8 cellular contexts compared by ENCODE assay signal in the genomic region with DNA sequence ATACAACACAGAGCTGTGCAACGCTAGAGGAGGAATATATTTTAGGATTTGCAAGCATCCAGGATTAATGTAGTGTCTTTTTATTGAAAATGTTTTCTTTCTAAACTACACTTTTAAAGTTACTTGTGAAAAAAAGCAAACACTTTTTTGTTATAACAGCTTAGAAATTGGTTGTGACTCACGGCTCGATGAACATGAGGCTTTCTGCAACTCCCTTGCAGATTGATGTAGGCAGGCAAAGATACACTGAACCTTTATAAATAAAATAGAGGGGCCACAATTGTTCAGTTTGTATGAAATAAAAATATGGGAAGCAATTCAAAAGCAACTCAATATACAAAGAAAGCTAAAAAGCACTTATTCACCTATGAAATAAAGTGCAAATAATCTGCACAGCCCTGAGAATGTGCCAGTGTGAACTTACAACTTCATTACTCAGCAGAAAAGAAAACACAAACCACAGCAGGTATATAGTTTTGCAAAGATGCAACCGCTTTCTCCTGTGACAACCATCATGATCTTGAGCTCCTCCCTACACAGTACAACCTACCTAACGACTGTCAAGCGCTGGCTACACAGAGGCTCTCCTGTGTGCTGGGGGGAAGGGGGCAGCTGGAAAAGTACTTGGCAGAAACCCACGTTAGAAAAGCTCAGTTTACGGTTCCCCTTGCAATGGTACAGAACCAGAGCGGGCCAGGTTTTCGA. TPM values are rescaled to one million over a fixed set of nuclear protein-coding genes. Genes with fewer than 3 reads are reported as not detected.
DNase-seq lines count a peak whose midpoint lies in the region; ATAC-seq and TF ChIP-seq lines count a peak whose summit lies in the region.

No MANE protein-coding gene starts in this region.

- H3K36me3 ChIP-seq in CD4-positive, alpha-beta memory T cell (ENCODE audit: insufficient read depth, low read length): peaks cover 27% of the 10 kb centered on the region
- H3K36me3 ChIP-seq in HEK293 (ENCODE audit: control insufficient read depth in 2 of 2, insufficient read depth in 1 of 2, low read length in 2 of 2) (peaks cover 20 to 43% of the 10 kb centered on the region in 2 experiments), esophagus muscularis mucosa (peaks cover 26 to 46% (median 44%) of the 10 kb centered on the region in 4 donors), neuron (ENCODE audit: insufficient read depth, low read length) (peaks cover 43% of the 10 kb centered on the region)

- no peak for TF ChIP-seq EP300 in esophagus muscularis mucosa (IDR thresholded peaks at IDR 0.05)

- H3K4me3 Mint-ChIP-seq in CD4-positive, alpha-beta memory T cell: peak overlapping the region; percentile 86 to 96 (median 90)

- peak overlapping the region; percentile 24 for H2AFZ ChIP-seq in neuron (ENCODE audit: low read depth, low read length)

- TF ChIP-seq CTCF in HEK293 (tag by site-specific recombination; IDR thresholded peaks at IDR 0.05) (no peak), esophagus muscularis mucosa (IDR thresholded peaks at IDR 0.05) (no peak)

- no peak for TF ChIP-seq POLR2A in esophagus muscularis mucosa (IDR thresholded peaks at IDR 0.05; ENCODE audit: low read depth)

- peaks cover 23% of the 10 kb centered on the region for H3K4me1 ChIP-seq in CD4-positive, alpha-beta memory T cell (ENCODE audit: insufficient read depth, low read length)
- H3K4me1 ChIP-seq in HEK293 (ENCODE audit: control insufficient read depth, insufficient read depth, low read length) (no peaks in the 10 kb centered on the region), esophagus muscularis mucosa (peaks cover 14 to 32% (median 27%) of the 10 kb centered on the region in 4 donors), neuron (ENCODE audit: insufficient read depth, low read length) (peaks cover 18% of the 10 kb centered on the region)

- DNase-seq in CD4-positive, alpha-beta memory T cell: peak in 2 of 5 donors; percentile 24 to 29
- DNase-seq in SK-MEL-5 (ENCODE audit: low read depth, low spot score) (peak; percentile 20), esophagus muscularis mucosa (ENCODE audit: extremely low spot score) (no peak), middle frontal gyrus (ENCODE audit: extremely low spot score, low spot score) (no peak)
- no peak for DNase-seq in activated effector memory CD4-positive, alpha-beta T cell treated with anti-CD3 and anti-CD28 coated beads, Interleukin-2, amount 50 U/mL, for 16 hours

- CTCF ChIA-PET in CD4-positive, alpha-beta memory T cell (lab: Charles Lee; ENCODE audit: partially characterized antibody): interaction anchor here (0.7 to 2.3 kb wide), 6 partner anchors 16 to 134 kb away, joined by 3 to 13 read pairs (median 8); a partner anchor contains a TSS
- CTCF ChIA-PET in HEK293 (lab: Yijun Ruan, JAX): interaction anchor here (0.6 to 1.7 kb wide), 8 partner anchors 9 to 137 kb away, joined by 3 to 6 read pairs (median 3); no protein-coding TSS in a partner anchor

- in situ Hi-C loops in SK-MEL-5 (cut with HindIII; ENCODE audit: low pct_unique_long_range_greater_than_20kb, low sequenced_read_pairs): no loop called here

- peak overlapping the region; percentile 48 to 84 for H3K4me3 ChIP-seq in CD4-positive, alpha-beta memory T cell (ENCODE audit: low read length in 2 of 2)
- H3K4me3 ChIP-seq in HEK293 (ENCODE audit: low read depth, low read length) (peak overlapping the region; percentile 89), esophagus muscularis mucosa (peak overlapping the region; percentile 74 to 89 (median 83)), neuron (ENCODE audit: low read length) (peak overlapping the region; percentile 80)

- POLR2A ChIA-PET in CD4-positive, alpha-beta memory T cell (lab: Charles Lee; ENCODE audit: partially characterized antibody): interaction anchor here (1.1 to 2.9 kb wide), 10 partner anchors 14 to 173 kb away, joined by 3 to 25 read pairs (median 4); a partner anchor contains a TSS
- POLR2A ChIA-PET in HEK293 (lab: Yijun Ruan, JAX): interaction anchor here (0.7 to 3.9 kb wide), 7 partner anchors 10 to 175 kb away, joined by 3 to 31 read pairs (median 4); a partner anchor contains a TSS

- no peaks in the 10 kb centered on the region for H3K27me3 ChIP-seq in CD4-positive, alpha-beta memory T cell (ENCODE audit: insufficient read depth, low read length)
- H3K27me3 ChIP-seq in esophagus muscularis mucosa (no peaks in the 10 kb centered on the region), neuron (ENCODE audit: insufficient read depth, low read length) (no peaks in the 10 kb centered on the region)

- H3K9me3 Mint-ChIP-seq in CD4-positive, alpha-beta memory T cell: no peaks in the 10 kb centered on the region

- no peaks in the 10 kb centered on the region for H3K27me3 Mint-ChIP-seq in CD4-positive, alpha-beta memory T cell

- peak overlapping the region; percentile 89 to 98 (median 95) for H3K27ac Mint-ChIP-seq in CD4-positive, alpha-beta memory T cell

- H3K9me3 ChIP-seq in CD4-positive, alpha-beta memory T cell (ENCODE audit: control insufficient read depth in 1 of 2, low read length in 2 of 2): no peaks in the 10 kb centered on the region
- no peaks in the 10 kb centered on the region for H3K9me3 ChIP-seq in HEK293 (ENCODE audit: control insufficient read depth, insufficient read depth, low read depth, low read length)
- no peaks in the 10 kb centered on the region for H3K9me3 ChIP-seq in esophagus muscularis mucosa
- H3K9me3 ChIP-seq in neuron (ENCODE audit: low read length): no peaks in the 10 kb centered on the region

- intact Hi-C loops in CD4-positive, alpha-beta memory T cell (cut with micrococcal nuclease): no loop called here
- intact Hi-C loops in esophagus muscularis mucosa (cut with DNase I): loop anchor here (5.0 kb wide), 1 partner anchor 124 kb away; a partner anchor contains a TSS

- peak overlapping the region; percentile 97 for H3K27ac ChIP-seq in CD4-positive, alpha-beta memory T cell (ENCODE audit: low read depth, low read length)
- H3K27ac ChIP-seq in HEK293 (ENCODE audit: extremely low read depth, low read depth, low read length) (peak overlapping the region; percentile 99), esophagus muscularis mucosa (replicated peaks in 1 of 4) (peak overlapping the region; percentile 97 to 99 (median 98))

- peaks cover 16 to 38% of the 10 kb centered on the region in 2 donors for H3K36me3 Mint-ChIP-seq in CD4-positive, alpha-beta memory T cell

- ATAC-seq in GM19328 (IDR thresholded peaks at IDR 0.05; ENCODE audit: unreplicated experiment): no peak

- H3K4me1 Mint-ChIP-seq in CD4-positive, alpha-beta memory T cell: peaks cover 15 to 40% (median 33%) of the 10 kb centered on the region in 4 donors

- 17% methylated on average over 10 of the region's 10 CpGs for WGBS in esophagus muscularis mucosa

TF ChIP-seq in HEK293, 187 proteins besides CTCF, POLR2A, EP300 and RAD21:
- no peak for TF ChIP-seq SALL2 (tag by site-specific recombination; IDR thresholded peaks at IDR 0.05; ENCODE audit: borderline replicate concordance)
- TF ChIP-seq ZNF266 (tag by site-specific recombination; IDR thresholded peaks at IDR 0.05; ENCODE audit: low read depth): no peak
- TF ChIP-seq ZNF202 (tag by site-specific recombination; IDR thresholded peaks at IDR 0.05; ENCODE audit: borderline replicate concordance): no peak
- TF ChIP-seq ZNF146 (tag by site-specific recombination; IDR thresholded peaks at IDR 0.05): no peak
- TF ChIP-seq TRIM28 (IDR thresholded peaks at IDR 0.05; ENCODE audit: borderline replicate concordance, low read length): no peak
- TF ChIP-seq ZNF19 (tag by site-specific recombination; IDR thresholded peaks at IDR 0.05; ENCODE audit: low read depth): no peak

RNA-seq across cellular contexts. Expression of a gene that starts 0.9 kb away (rescaled TPM):
- total RNA-seq in CD4-positive, alpha-beta memory T cell: 100 to 1,000 TPM; 147 to 157 TPM
- 10 to 100 TPM in 1 of 2 donors, 1 to 10 TPM in 1; 5.1 to 12.9 TPM for polyA plus RNA-seq in CD4-positive, alpha-beta memory T cell
- total RNA-seq in SK-MEL-5 (2014; rRNA removed; shearing (Covaris generic)): 28.2 and 31.4 TPM in 2 replicates
- 25.6 and 28.9 TPM in 2 replicates for polyA plus RNA-seq in SK-MEL-5 (2015; cell fraction: cytosol; rRNA removed)
- 516 and 602 TPM in 2 replicates for polyA plus RNA-seq in SK-MEL-5 (2015; cell fraction: nucleus; rRNA removed)
- total RNA-seq in esophagus muscularis mucosa: 10 to 100 TPM; 34.8 to 60.6 (median 50.2) TPM

RNA-seq across cellular contexts. Expression of a gene that starts 6.3 kb away (rescaled TPM):
- 10 to 100 TPM; 34.8 to 41.1 TPM for total RNA-seq in CD4-positive, alpha-beta memory T cell
- polyA plus RNA-seq in CD4-positive, alpha-beta memory T cell: 10 to 100 TPM; 18.2 to 35.1 TPM
- 30.2 and 31.2 TPM in 2 replicates for total RNA-seq in SK-MEL-5 (2014; rRNA removed; shearing (Covaris generic))
- polyA plus RNA-seq in SK-MEL-5 (2015; cell fraction: cytosol; rRNA removed): 118 and 136 TPM in 2 replicates
- 28.2 and 52.3 TPM in 2 replicates for polyA plus RNA-seq in SK-MEL-5 (2015; cell fraction: nucleus; rRNA removed)
- 100 to 1,000 TPM in 1 of 4 donors, 10 to 100 TPM in 3; 61.0 to 129 (median 78.1) TPM for total RNA-seq in esophagus muscularis mucosa

RNA-seq across cellular contexts. Expression of a gene that starts 47.4 kb away (rescaled TPM):
- total RNA-seq in CD4-positive, alpha-beta memory T cell: under 1 TPM in 1 of 2 experiments, not detected in 1; 0.44 TPM
- not detected for polyA plus RNA-seq in CD4-positive, alpha-beta memory T cell
- total RNA-seq in SK-MEL-5 (2014; rRNA removed; shearing (Covaris generic)): 0.35 and 0.74 TPM in 2 replicates
- polyA plus RNA-seq in SK-MEL-5 (2015; cell fraction: cytosol; rRNA removed): 0.30 TPM in 1 of 2 replicates, not detected in the other
- polyA plus RNA-seq in SK-MEL-5 (2015; cell fraction: nucleus; rRNA removed): 2.3 and 2.7 TPM in 2 replicates
- 10 to 100 TPM in 2 of 4 donors, 1 to 10 TPM in 2; 7.1 to 18.2 (median 11.0) TPM for total RNA-seq in esophagus muscularis mucosa

RNA-seq across cellular contexts. Expression of a gene that starts 48.0 kb away (rescaled TPM):
- total RNA-seq in CD4-positive, alpha-beta memory T cell: not detected
- polyA plus RNA-seq in CD4-positive, alpha-beta memory T cell: not detected
- 2.2 and 2.5 TPM in 2 replicates for total RNA-seq in SK-MEL-5 (2014; rRNA removed; shearing (Covaris generic))
- 2.6 and 3.2 TPM in 2 replicates for polyA plus RNA-seq in SK-MEL-5 (2015; cell fraction: cytosol; rRNA removed)
- 3.2 TPM in 1 of 2 replicates, not detected in the other for polyA plus RNA-seq in SK-MEL-5 (2015; cell fraction: nucleus; rRNA removed)
- total RNA-seq in esophagus muscularis mucosa: 1 to 10 TPM in 1 of 4 donors, not detected in 3; 1.2 TPM

RNA-seq across cellular contexts. Expression of a gene that starts 51.8 kb away (rescaled TPM):
- total RNA-seq in CD4-positive, alpha-beta memory T cell: under 1 TPM in 1 of 2 experiments, not detected in 1; 0.76 TPM
- not detected for polyA plus RNA-seq in CD4-positive, alpha-beta memory T cell
- total RNA-seq in SK-MEL-5 (2014; rRNA removed; shearing (Covaris generic)): not detected in 2 replicates
- polyA plus RNA-seq in SK-MEL-5 (2015; cell fraction: cytosol; rRNA removed): not detected in 2 replicates
- not detected in 2 replicates for polyA plus RNA-seq in SK-MEL-5 (2015; cell fraction: nucleus; rRNA removed)
- 100 to 1,000 TPM in 1 of 4 donors, 10 to 100 TPM in 2, not detected in 1; 72.4 to 906 (median 98.6) TPM for total RNA-seq in esophagus muscularis mucosa
